ENCODE assay signal across 3 cellular contexts in genomic region chrX:125151146-125151545, GRCh38.
TF ChIP-seq lines count a peak whose summit lies in the region.

No MANE protein-coding gene starts in this region.

TF ChIP-seq in HepG2, 621 proteins besides CTCF, POLR2A, EP300 and RAD21:
- no peak for TF ChIP-seq FOXK2 (IDR thresholded peaks at IDR 0.05)
- peak; percentile 15 to 42; a peak in 3 of 4 replicates for TF ChIP-seq MAFK (conservative IDR thresholded peaks at IDR 0.05 in 1 of 2, IDR thresholded peaks at IDR 0.05 in 1 of 2; ENCODE audit: low read length in 2 of 2)
- TF ChIP-seq MAFF (IDR thresholded peaks at IDR 0.05; ENCODE audit: low read depth, low read length): peak; percentile 31; the same call in 1 of the 2 replicates
- TF ChIP-seq ZBTB46 (CRISPR knock-in tag; IDR thresholded peaks at IDR 0.05; ENCODE audit: borderline replicate concordance): no peak
- no peak for TF ChIP-seq NFIC (IDR thresholded peaks at IDR 0.05; ENCODE audit: low read length)

TF ChIP-seq in A549, 52 proteins besides CTCF, POLR2A, EP300 and RAD21:
- no peak for TF ChIP-seq JUNB (IDR thresholded peaks at IDR 0.05)
- TF ChIP-seq CBX8 (IDR thresholded peaks at IDR 0.05): no peak
- TF ChIP-seq TFCP2L1 (CRISPR knock-in tag; IDR thresholded peaks at IDR 0.05): no peak
- peak; percentile 26 for TF ChIP-seq MAFK (IDR thresholded peaks at IDR 0.05; ENCODE audit: partially characterized antibody)

TF ChIP-seq in K562, 482 proteins besides CTCF, POLR2A, EP300 and RAD21:
- TF ChIP-seq MTA3 (IDR thresholded peaks at IDR 0.05; ENCODE audit: borderline replicate concordance): no peak
- TF ChIP-seq ZNF316 (IDR thresholded peaks at IDR 0.05): peak; percentile 89
- no peak for TF ChIP-seq TRIM24 (IDR thresholded peaks at IDR 0.05)
- 0 out of 2 replicates have a peak, but pooled peaks have one; percentile 36 for TF ChIP-seq MAFF (IDR thresholded peaks at IDR 0.05; ENCODE audit: low read length)
- no peak for TF ChIP-seq KLF1 (tag; IDR thresholded peaks at IDR 0.05)
- no peak for TF ChIP-seq ZNF318 (IDR thresholded peaks at IDR 0.05; ENCODE audit: borderline replicate concordance in 1 of 2, low read depth in 1 of 2)
- no peak for TF ChIP-seq TFE3 (CRISPR knock-in tag; IDR thresholded peaks at IDR 0.05)
- no peak for TF ChIP-seq MYC (IDR thresholded peaks at IDR 0.05; ENCODE audit: low read depth, low read length)
- no peak for TF ChIP-seq MYC (CRISPR knock-in tag; IDR thresholded peaks at IDR 0.05; ENCODE audit: borderline replicate concordance, low read depth)
- TF ChIP-seq HCFC1 (IDR thresholded peaks at IDR 0.05; ENCODE audit: low read depth, low read length): no peak
- peak; percentile 63 for TF ChIP-seq MAFG (tag; conservative IDR thresholded peaks at IDR 0.05)
- TF ChIP-seq TEAD1 (CRISPR knock-in tag; IDR thresholded peaks at IDR 0.05): no peak
- no peak for TF ChIP-seq PTBP1 (IDR thresholded peaks at IDR 0.05; ENCODE audit: low read depth, low read length)
- TF ChIP-seq NCOR1 (IDR thresholded peaks at IDR 0.05): no peak
- no peak for TF ChIP-seq ZNF639 (CRISPR knock-in tag; conservative IDR thresholded peaks at IDR 0.05 in 1 of 2, IDR thresholded peaks at IDR 0.05 in 1 of 2)
- peak; percentile 79 for TF ChIP-seq C11orf30 (IDR thresholded peaks at IDR 0.05; ENCODE audit: low read depth)
- no peak for TF ChIP-seq ZBTB12 (CRISPR knock-in tag; IDR thresholded peaks at IDR 0.05)
- TF ChIP-seq MED1 (CRISPR knock-in tag; IDR thresholded peaks at IDR 0.05; ENCODE audit: borderline replicate concordance): no peak
- no peak for TF ChIP-seq CHD2 (IDR thresholded peaks at IDR 0.05; ENCODE audit: low read depth, low read length)
- no peak for TF ChIP-seq NR0B1 (IDR thresholded peaks at IDR 0.05; ENCODE audit: partially characterized antibody)
- TF ChIP-seq ARID4B (CRISPR knock-in tag; IDR thresholded peaks at IDR 0.05): no peak
- no peak for TF ChIP-seq ZNF445 (CRISPR knock-in tag; IDR thresholded peaks at IDR 0.05; ENCODE audit: low read depth)
- TF ChIP-seq RBM14 (IDR thresholded peaks at IDR 0.05; ENCODE audit: borderline replicate concordance, insufficient read depth, low read depth, low read length): no peak
- TF ChIP-seq TSC22D4 (tag; IDR thresholded peaks at IDR 0.05): no peak
- TF ChIP-seq FIP1L1 (IDR thresholded peaks at IDR 0.05; ENCODE audit: low read depth, low read length, poor library complexity, severe bottlenecking): no peak
- no peak for TF ChIP-seq ESRRB (CRISPR knock-in tag; IDR thresholded peaks at IDR 0.05; ENCODE audit: borderline replicate concordance)
